1 cellular context compared by ENCODE assay signal in the genomic region with DNA sequence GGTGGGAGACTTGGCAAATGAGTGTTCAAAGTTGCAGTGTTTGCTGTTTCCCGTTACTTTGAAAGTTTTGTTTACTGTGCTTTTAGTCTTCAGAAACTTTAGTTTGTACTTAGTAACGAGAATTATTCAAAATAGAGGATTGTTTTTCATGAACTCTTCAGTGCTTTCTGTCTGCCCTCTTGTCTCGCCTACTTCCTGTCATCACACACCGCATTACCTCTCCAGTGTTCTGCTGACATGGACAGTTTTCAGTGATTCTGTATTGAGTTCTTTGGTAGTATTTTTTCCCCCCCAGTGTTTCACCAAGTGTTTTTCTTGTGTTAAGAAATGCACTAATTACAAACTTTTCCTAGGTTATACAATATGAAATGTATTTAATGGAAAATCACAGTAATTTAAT.
TF ChIP-seq lines count a peak whose summit lies in the region.

No MANE protein-coding gene starts in this region.

TF ChIP-seq in HepG2, 621 proteins besides CTCF, POLR2A, EP300 and RAD21 (continued from another document):
- TF ChIP-seq, protein P1, sequence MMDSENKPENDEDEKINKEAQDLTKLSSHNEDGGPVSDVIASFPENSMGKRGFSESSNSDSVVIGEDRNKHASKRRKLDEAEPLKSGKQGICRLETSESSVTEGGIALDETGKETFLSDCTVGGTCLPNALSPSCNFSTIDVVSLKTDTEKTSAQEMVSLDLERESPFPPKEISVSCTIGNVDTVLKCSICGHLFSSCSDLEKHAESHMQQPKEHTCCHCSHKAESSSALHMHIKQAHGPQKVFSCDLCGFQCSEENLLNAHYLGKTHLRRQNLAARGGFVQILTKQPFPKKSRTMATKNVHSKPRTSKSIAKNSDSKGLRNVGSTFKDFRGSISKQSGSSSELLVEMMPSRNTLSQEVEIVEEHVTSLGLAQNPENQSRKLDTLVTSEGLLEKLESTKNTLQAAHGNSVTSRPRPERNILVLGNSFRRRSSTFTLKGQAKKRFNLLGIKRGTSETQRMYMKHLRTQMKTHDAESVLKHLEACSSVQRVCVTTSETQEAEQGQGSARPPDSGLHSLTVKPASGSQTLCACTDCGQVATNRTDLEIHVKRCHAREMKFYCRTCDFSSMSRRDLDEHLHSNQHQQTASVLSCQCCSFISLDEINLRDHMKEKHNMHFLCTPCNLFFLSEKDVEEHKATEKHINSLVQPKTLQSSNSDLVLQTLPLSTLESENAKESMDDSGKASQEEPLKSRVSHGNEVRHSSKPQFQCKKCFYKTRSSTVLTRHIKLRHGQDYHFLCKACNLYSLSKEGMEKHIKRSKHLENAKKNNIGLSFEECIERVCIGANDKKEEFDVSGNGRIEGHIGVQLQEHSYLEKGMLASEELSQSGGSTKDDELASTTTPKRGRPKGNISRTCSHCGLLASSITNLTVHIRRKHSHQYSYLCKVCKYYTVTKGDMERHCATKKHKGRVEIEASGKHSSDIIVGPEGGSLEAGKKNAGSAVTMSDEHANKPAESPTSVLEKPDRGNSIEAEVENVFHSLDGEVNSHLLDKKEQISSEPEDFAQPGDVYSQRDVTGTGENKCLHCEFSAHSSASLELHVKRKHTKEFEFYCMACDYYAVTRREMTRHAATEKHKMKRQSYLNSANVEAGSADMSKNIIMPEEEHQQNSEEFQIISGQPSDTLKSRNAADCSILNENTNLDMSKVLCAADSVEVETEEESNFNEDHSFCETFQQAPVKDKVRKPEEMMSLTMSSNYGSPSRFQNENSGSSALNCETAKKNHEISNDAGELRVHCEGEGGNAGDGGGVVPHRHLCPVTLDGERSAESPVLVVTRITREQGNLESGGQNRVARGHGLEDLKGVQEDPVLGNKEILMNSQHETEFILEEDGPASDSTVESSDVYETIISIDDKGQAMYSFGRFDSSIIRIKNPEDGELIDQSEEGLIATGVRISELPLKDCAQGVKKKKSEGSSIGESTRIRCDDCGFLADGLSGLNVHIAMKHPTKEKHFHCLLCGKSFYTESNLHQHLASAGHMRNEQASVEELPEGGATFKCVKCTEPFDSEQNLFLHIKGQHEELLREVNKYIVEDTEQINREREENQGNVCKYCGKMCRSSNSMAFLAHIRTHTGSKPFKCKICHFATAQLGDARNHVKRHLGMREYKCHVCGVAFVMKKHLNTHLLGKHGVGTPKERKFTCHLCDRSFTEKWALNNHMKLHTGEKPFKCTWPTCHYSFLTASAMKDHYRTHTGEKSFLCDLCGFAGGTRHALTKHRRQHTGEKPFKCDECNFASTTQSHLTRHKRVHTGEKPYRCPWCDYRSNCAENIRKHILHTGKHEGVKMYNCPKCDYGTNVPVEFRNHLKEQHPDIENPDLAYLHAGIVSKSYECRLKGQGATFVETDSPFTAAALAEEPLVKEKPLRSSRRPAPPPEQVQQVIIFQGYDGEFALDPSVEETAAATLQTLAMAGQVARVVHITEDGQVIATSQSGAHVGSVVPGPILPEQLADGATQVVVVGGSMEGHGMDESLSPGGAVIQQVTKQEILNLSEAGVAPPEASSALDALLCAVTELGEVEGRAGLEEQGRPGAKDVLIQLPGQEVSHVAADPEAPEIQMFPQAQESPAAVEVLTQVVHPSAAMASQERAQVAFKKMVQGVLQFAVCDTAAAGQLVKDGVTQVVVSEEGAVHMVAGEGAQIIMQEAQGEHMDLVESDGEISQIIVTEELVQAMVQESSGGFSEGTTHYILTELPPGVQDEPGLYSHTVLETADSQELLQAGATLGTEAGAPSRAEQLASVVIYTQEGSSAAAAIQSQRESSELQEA (CRISPR knock-in tag; IDR thresholded peaks at IDR 0.05; ENCODE audit: not compliant biosample characterization): no peak
- TF ChIP-seq JARID2 (CRISPR knock-in tag; IDR thresholded peaks at IDR 0.05; ENCODE audit: insufficient replicate concordance): no peak
- TF ChIP-seq SPEN (CRISPR knock-in tag; IDR thresholded peaks at IDR 0.05; ENCODE audit: low read depth): no peak
- TF ChIP-seq ZNF256 (CRISPR knock-in tag; conservative IDR thresholded peaks at IDR 0.05): no peak
- peak; percentile 81 to 82 for TF ChIP-seq MAFK (conservative IDR thresholded peaks at IDR 0.05 in 1 of 2, IDR thresholded peaks at IDR 0.05 in 1 of 2; ENCODE audit: low read length in 2 of 2)
- TF ChIP-seq IKZF4 (CRISPR knock-in tag; IDR thresholded peaks at IDR 0.05; ENCODE audit: borderline replicate concordance, low read depth, not compliant biosample characterization): no peak
- no peak for TF ChIP-seq CBX2 (IDR thresholded peaks at IDR 0.05; ENCODE audit: low read depth, low read length)
- no peak for TF ChIP-seq CBX2 (CRISPR knock-in tag; IDR thresholded peaks at IDR 0.05; ENCODE audit: low read depth)
TF ChIP-seq in HepG2: peak in this region for 2.
